In genomic region chrX:155966876-155967275, GRCh38 we compare ENCODE assay signal across 8 cellular contexts. TPM values are rescaled to one million over a fixed set of nuclear protein-coding genes. Genes with fewer than 3 reads are reported as not detected.
DNase-seq lines count a peak whose midpoint lies in the region; ATAC-seq and TF ChIP-seq lines count a peak whose summit lies in the region.

No MANE protein-coding gene starts in this region.

- no peaks in the 10 kb centered on the region for H3K36me3 Mint-ChIP-seq in Caco-2 (ENCODE audit: insufficient read depth, unreplicated experiment)
- H3K36me3 Mint-ChIP-seq in activated CD4-positive, alpha-beta memory T cell treated with anti-CD3 and anti-CD28 coated beads for 36 hours = peaks cover 7% of the 10 kb centered on the region

- peak in 1 of 2 experiments; percentile 46 for TF ChIP-seq CTCF in Caco-2 (IDR thresholded peaks at IDR 0.05; ENCODE audit: insufficient read depth in 1 of 2, low read depth in 1 of 2, low read length in 1 of 2, severe bottlenecking in 1 of 2, unreplicated experiment in 1 of 2)

- ATAC-seq in GM19467 (IDR thresholded peaks at IDR 0.05; ENCODE audit: unreplicated experiment) (peak; percentile 66), left colon (peak; percentile 50), HG02571 (IDR thresholded peaks at IDR 0.05; ENCODE audit: unreplicated experiment) (no peak)

- CTCF ChIA-PET in Caco-2 (lab: Charles Lee) = no interaction called here
- CTCF ChIA-PET in activated CD4-positive, alpha-beta memory T cell treated with anti-CD3 and anti-CD28 coated beads for 36 hours (lab: Charles Lee) = no interaction called here

- BruUV-seq in Caco-2 (replicated peaks; lab: Mats Ljungman, UMichigan) = no TSS peak

- no peaks in the 10 kb centered on the region for H3K4me1 Mint-ChIP-seq in Caco-2 (ENCODE audit: low read depth, unreplicated experiment)
- H3K4me1 Mint-ChIP-seq in activated CD4-positive, alpha-beta memory T cell treated with anti-CD3 and anti-CD28 coated beads for 36 hours (ENCODE audit: low read depth) = peaks cover 7% of the 10 kb centered on the region

- intact Hi-C loops in Caco-2 (cut with micrococcal nuclease; ENCODE audit: unreplicated experiment) (no loop called here), left colon (cut with DNase I, micrococcal nuclease) (no loop called here)
- intact Hi-C loops in activated CD4-positive, alpha-beta memory T cell treated with anti-CD3 and anti-CD28 coated beads for 36 hours (cut with micrococcal nuclease) = no loop called here

- DNase-seq in Caco-2 = peak; percentile 21 to 40
- DNase-seq in NCI-H2227 (lab: John Stamatoyannopoulos, UW; ENCODE audit: unreplicated experiment) = peak; percentile 42
- peak; percentile 45 for DNase-seq in activated CD4-positive, alpha-beta memory T cell treated with anti-CD3 and anti-CD28 coated beads for 36 hours
- DNase-seq in left colon = no peak
- DNase-seq in dedifferentiated amniotic fluid mesenchymal stem cell (ENCODE audit: extremely low spot score) = no peak
- DNase-seq in occipital lobe (lab: John Stamatoyannopoulos, UW) = no peak

- H3K4me3 ChIP-seq in Caco-2 (ENCODE audit: low read depth, low read length) = no peak overlapping the region

- no peak overlapping the region for H3K27ac Mint-ChIP-seq in Caco-2 (ENCODE audit: unreplicated experiment)
- no peak overlapping the region for H3K27ac Mint-ChIP-seq in activated CD4-positive, alpha-beta memory T cell treated with anti-CD3 and anti-CD28 coated beads for 36 hours

- peaks cover 16% of the 10 kb centered on the region; the same call in 1 of the 2 replicates for H3K4me1 ChIP-seq in Caco-2

- 0 out of 2 replicates have a peak, but pooled peaks cover 7% of the 10 kb centered on the region for H3K9me3 ChIP-seq in Caco-2

- no peaks in the 10 kb centered on the region for H3K27me3 Mint-ChIP-seq in Caco-2 (ENCODE audit: insufficient read depth, unreplicated experiment)
- peaks cover 25% of the 10 kb centered on the region for H3K27me3 Mint-ChIP-seq in activated CD4-positive, alpha-beta memory T cell treated with anti-CD3 and anti-CD28 coated beads for 36 hours

- POLR2A ChIA-PET in Caco-2 (lab: Charles Lee) = no interaction called here
- POLR2A ChIA-PET in activated CD4-positive, alpha-beta memory T cell treated with anti-CD3 and anti-CD28 coated beads for 36 hours (lab: Charles Lee) = no interaction called here

- H3K9me3 Mint-ChIP-seq in Caco-2 (ENCODE audit: unreplicated experiment) = peaks cover 9% of the 10 kb centered on the region
- peaks cover 37% of the 10 kb centered on the region for H3K9me3 Mint-ChIP-seq in activated CD4-positive, alpha-beta memory T cell treated with anti-CD3 and anti-CD28 coated beads for 36 hours

- no peaks in the 10 kb centered on the region for H3K27me3 ChIP-seq in Caco-2 (replicated peaks; ENCODE audit: control insufficient read depth, insufficient read depth, low read length)

- no peaks in the 10 kb centered on the region for H3K36me3 ChIP-seq in Caco-2 (ENCODE audit: control insufficient read depth, insufficient read depth, low read length)

- no peak overlapping the region for H3K4me3 Mint-ChIP-seq in Caco-2 (ENCODE audit: unreplicated experiment)
- no peak overlapping the region for H3K4me3 Mint-ChIP-seq in activated CD4-positive, alpha-beta memory T cell treated with anti-CD3 and anti-CD28 coated beads for 36 hours

RNA-seq across cellular contexts. Expression of gene IL9R, which starts 30.6 kb away (rescaled TPM):
- total RNA-seq in Caco-2 (2022) (0.44 TPM in 1 of 2 replicates, not detected in the other), left colon (under 1 TPM in 1 of 2 donors, not detected in 1; 0.73 TPM), occipital lobe (0.16 TPM)
- 1 to 10 TPM; 2.7 to 4.1 TPM for total RNA-seq in activated CD4-positive, alpha-beta memory T cell treated with anti-CD3 and anti-CD28 coated beads for 36 hours

Comparison
In these comparisons a context has a peak if more than half of its experiments do, and no peak if none do; other contexts are left out.
1. DNase-seq: peak in Caco-2 (2 of 2), NCI-H2227 (single experiment) and activated CD4-positive, alpha-beta memory T cell treated with anti-CD3 and anti-CD28 coated beads for 36 hours (single experiment); none in left colon (0 of 2), dedifferentiated amniotic fluid mesenchymal stem cell (single experiment) and occipital lobe (single experiment).